8 cellular contexts compared by ENCODE assay signal in the genomic region with DNA sequence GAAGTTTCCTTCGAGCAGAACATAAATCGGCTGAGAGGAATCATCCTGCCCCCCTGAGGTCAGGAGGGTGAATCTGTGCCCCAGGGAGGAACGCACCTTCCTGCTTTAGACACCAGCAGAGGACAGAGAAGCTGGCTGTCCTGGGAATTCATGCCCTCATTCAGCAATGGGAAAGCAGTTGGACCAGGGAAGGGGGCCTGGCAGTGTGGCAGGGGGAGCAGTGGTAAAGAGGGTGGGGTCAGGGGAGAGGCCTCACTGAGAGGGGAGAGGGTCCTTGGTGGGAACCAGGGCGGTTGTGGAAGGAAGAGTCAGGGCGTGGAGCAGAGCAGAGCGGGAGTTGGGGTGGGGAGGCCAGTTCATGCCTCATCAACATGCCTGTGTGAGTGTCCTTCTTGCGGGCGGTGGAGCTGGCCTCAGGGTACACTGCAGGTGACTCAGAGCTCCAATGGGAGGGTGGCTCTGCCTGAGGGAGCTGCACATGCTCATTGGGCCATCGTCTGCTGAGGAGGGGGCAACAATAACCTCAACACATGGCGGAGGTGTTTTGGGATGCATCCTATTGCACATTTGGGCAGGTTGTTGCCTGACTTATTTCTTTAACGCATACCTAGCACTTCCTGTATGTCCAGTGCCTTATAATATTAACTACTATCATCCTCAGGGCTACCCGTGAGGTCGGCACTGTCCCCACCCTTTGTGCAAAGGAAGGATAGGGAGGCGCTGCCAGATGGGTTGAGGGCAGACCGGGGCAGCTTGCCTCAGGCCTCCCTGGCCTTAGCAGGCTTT. TPM values are rescaled to one million over a fixed set of nuclear protein-coding genes. Genes with fewer than 3 reads are reported as not detected.
DNase-seq lines count a peak whose midpoint lies in the region; ATAC-seq and TF ChIP-seq lines count a peak whose summit lies in the region.

No MANE protein-coding gene starts in this region.

- H3K4me1 ChIP-seq in CD8-positive, alpha-beta memory T cell (ENCODE audit: insufficient read depth, low read length), result peaks cover 61% of the 10 kb centered on the region
- H3K4me1 ChIP-seq in esophagus muscularis mucosa (peaks cover 63 to 80% (median 70%) of the 10 kb centered on the region in 4 donors), trophoblast cell (ENCODE audit: control insufficient read depth in 1 of 2, insufficient read depth in 2 of 2, low read length in 2 of 2) (peaks cover 52 to 54% of the 10 kb centered on the region in 2 experiments)
- peaks cover 50% of the 10 kb centered on the region for H3K4me1 ChIP-seq in CD8-positive, alpha-beta T cell (ENCODE audit: insufficient read depth, low read length)

- peaks cover 22% of the 10 kb centered on the region for H3K79me1 ChIP-seq in trophoblast cell (ENCODE audit: low read length)

- H2AFZ ChIP-seq in trophoblast cell (ENCODE audit: insufficient read depth, low read length, poor library complexity), result no peak overlapping the region

- no peak for TF ChIP-seq POLR2A in esophagus muscularis mucosa (IDR thresholded peaks at IDR 0.05; ENCODE audit: low read depth)

- H2BK5ac ChIP-seq in trophoblast cell (ENCODE audit: low read depth, low read length, poor library complexity), result peak overlapping the region; percentile 39

- H3K23ac ChIP-seq in trophoblast cell (ENCODE audit: low read length), result no peak overlapping the region

- no peak overlapping the region for H3K4me3 ChIP-seq in CD8-positive, alpha-beta memory T cell (ENCODE audit: low read length)
- no peak overlapping the region for H3K4me3 ChIP-seq in esophagus muscularis mucosa
- H3K4me3 ChIP-seq in trophoblast cell (ENCODE audit: low read depth, low read length), result no peak overlapping the region
- no peak overlapping the region for H3K4me3 ChIP-seq in CD8-positive, alpha-beta T cell (ENCODE audit: low read depth, low read length)

- 74% methylated on average over 15 of the region's 15 CpGs for WGBS in esophagus muscularis mucosa
- no CpG with 5 or more reads among the region's 15 CpGs for WGBS in trophoblast cell (ENCODE audit: extremely low coverage, insufficient coverage, insufficient read length)

- H3K4me2 ChIP-seq in trophoblast cell (ENCODE audit: low read length), result peak overlapping the region; percentile 6

- peak overlapping the region; percentile 19 for H4K8ac ChIP-seq in trophoblast cell (ENCODE audit: low read depth, low read length)

- no peaks in the 10 kb centered on the region for H3K27me3 ChIP-seq in CD8-positive, alpha-beta memory T cell (ENCODE audit: insufficient read depth, low read length, poor library complexity, severe bottlenecking)
- H3K27me3 ChIP-seq in esophagus muscularis mucosa, result no peaks in the 10 kb centered on the region
- H3K27me3 ChIP-seq in trophoblast cell (ENCODE audit: insufficient read depth, low read length), result no peaks in the 10 kb centered on the region
- H3K27me3 ChIP-seq in CD8-positive, alpha-beta T cell (ENCODE audit: insufficient read depth, low read length), result no peaks in the 10 kb centered on the region

- CTCF ChIA-PET in CD8-positive, alpha-beta memory T cell (lab: Charles Lee), result interaction anchor here (1.4 kb wide), 1 partner anchor 27 kb away, joined by 3 read pairs; no protein-coding TSS in a partner anchor
- CTCF ChIA-PET in CD8-positive, alpha-beta T cell (lab: Charles Lee), result interaction anchor here (1.0 to 1.8 kb wide), 3 partner anchors 11 to 34 kb away, joined by 3 to 5 read pairs (median 4); partner anchors contain the start of gene MED15

- POLR2A ChIA-PET in CD8-positive, alpha-beta memory T cell (lab: Charles Lee), result interaction anchor here (0.6 kb wide), 1 partner anchor 18 kb away, joined by 5 read pairs; no protein-coding TSS in a partner anchor
- POLR2A ChIA-PET in CD8-positive, alpha-beta T cell (lab: Charles Lee), result no interaction called here

- intact Hi-C loops in esophagus muscularis mucosa (cut with DNase I), result no loop called here
- intact Hi-C loops in CD8-positive, alpha-beta T cell (cut with DNase I, micrococcal nuclease), result loop anchor here in 1 of 2 experiments (2.0 kb wide), 1 partner anchor 22 kb away; no protein-coding TSS in a partner anchor

- H3K14ac ChIP-seq in trophoblast cell (ENCODE audit: low read length), result no peak overlapping the region

- peaks cover 60 to 85% (median 74%) of the 10 kb centered on the region in 3 donors for H3K4me1 Mint-ChIP-seq in CD8-positive, alpha-beta memory T cell
- peaks cover 77% of the 10 kb centered on the region for H3K4me1 Mint-ChIP-seq in CD8-positive, alpha-beta T cell (ENCODE audit: low read depth)

- H3K27ac Mint-ChIP-seq in CD8-positive, alpha-beta memory T cell, result peak overlapping the region in 5 of 8 donors; percentile 21 to 79 (median 48)
- H3K27ac Mint-ChIP-seq in CD8-positive, alpha-beta T cell, result no peak overlapping the region

- H3K9me3 ChIP-seq in CD8-positive, alpha-beta memory T cell (ENCODE audit: low read length), result no peaks in the 10 kb centered on the region
- H3K9me3 ChIP-seq in esophagus muscularis mucosa, result no peaks in the 10 kb centered on the region
- H3K9me3 ChIP-seq in trophoblast cell (ENCODE audit: insufficient read depth, low read depth, low read length), result no peaks in the 10 kb centered on the region
- H3K9me3 ChIP-seq in CD8-positive, alpha-beta T cell (ENCODE audit: low read length), result no peaks in the 10 kb centered on the region

- H3K27ac ChIP-seq in CD8-positive, alpha-beta memory T cell (ENCODE audit: low read depth, low read length), result peak overlapping the region; percentile 12
- H3K27ac ChIP-seq in esophagus muscularis mucosa (replicated peaks in 1 of 4) (peak overlapping the region; percentile 69 to 85 (median 76)), trophoblast cell (ENCODE audit: low read depth, low read length) (peak overlapping the region; percentile 95)
- no peak overlapping the region for H3K27ac ChIP-seq in CD8-positive, alpha-beta T cell (ENCODE audit: low read depth, low read length)

- no peak for ATAC-seq in CD8-positive, alpha-beta T cell

- H4K91ac ChIP-seq in trophoblast cell (ENCODE audit: low read depth, low read length), result peak overlapping the region; percentile 74

- DNase-seq in CD8-positive, alpha-beta memory T cell, result no peak
- DNase-seq in RPMI7951 (ENCODE audit: low read depth) (peak; percentile 87), esophagus muscularis mucosa (ENCODE audit: extremely low spot score) (no peak), trophoblast cell (peak; percentile 85), NCI-H2107 treated with DMSO at 0.1 percent for 48 hours (lab: John Stamatoyannopoulos, UW; ENCODE audit: unreplicated experiment) (no peak), activated gamma-delta T cell (lab: John Stamatoyannopoulos, UW) (no peak), NOMO-1 treated with dmso at 0.1 percent for 144 hours (lab: John Stamatoyannopoulos, UW; ENCODE audit: unreplicated experiment) (no peak)
- DNase-seq in CD8-positive, alpha-beta T cell, result no peak

- peak overlapping the region; percentile 20 for H2BK120ac ChIP-seq in trophoblast cell (ENCODE audit: insufficient read depth, low read length, poor library complexity)

- H2BK12ac ChIP-seq in trophoblast cell (ENCODE audit: low read length), result peak overlapping the region; percentile 12

- no peaks in the 10 kb centered on the region for H3K9me3 Mint-ChIP-seq in CD8-positive, alpha-beta memory T cell
- no peaks in the 10 kb centered on the region for H3K9me3 Mint-ChIP-seq in CD8-positive, alpha-beta T cell

- peak overlapping the region; percentile 22 for H2AK5ac ChIP-seq in trophoblast cell (ENCODE audit: low read length)

- H3K4ac ChIP-seq in trophoblast cell (ENCODE audit: low read depth, low read length), result no peak overlapping the region

- peak overlapping the region in 1 of 7 donors; percentile 44 for H3K4me3 Mint-ChIP-seq in CD8-positive, alpha-beta memory T cell
- H3K4me3 Mint-ChIP-seq in CD8-positive, alpha-beta T cell, result no peak overlapping the region

- H3K36me3 ChIP-seq in CD8-positive, alpha-beta memory T cell (ENCODE audit: insufficient read depth, low read length), result peaks cover 24% of the 10 kb centered on the region
- H3K36me3 ChIP-seq in esophagus muscularis mucosa (peaks cover 8 to 20% (median 13%) of the 10 kb centered on the region in 4 donors), trophoblast cell (ENCODE audit: control insufficient read depth in 1 of 2, insufficient read depth in 2 of 2, low read length in 2 of 2) (peaks cover 17 to 26% of the 10 kb centered on the region in 2 experiments)
- peaks cover 15% of the 10 kb centered on the region for H3K36me3 ChIP-seq in CD8-positive, alpha-beta T cell (ENCODE audit: insufficient read depth, low read length)

- H4K12ac ChIP-seq in trophoblast cell (ENCODE audit: low read depth, low read length), result no peak overlapping the region

- H3K9ac ChIP-seq in trophoblast cell (ENCODE audit: low read length), result no peak overlapping the region

- TF ChIP-seq CTCF in esophagus muscularis mucosa (IDR thresholded peaks at IDR 0.05), result no peak
- TF ChIP-seq CTCF in CD8-positive, alpha-beta T cell (IDR thresholded peaks at IDR 0.05), result no peak

- H3K18ac ChIP-seq in trophoblast cell (ENCODE audit: low read length), result peak overlapping the region; percentile 30

- TF ChIP-seq EP300 in esophagus muscularis mucosa (IDR thresholded peaks at IDR 0.05), result no peak

- peaks cover 0 to 72% (median 13%) of the 10 kb centered on the region in 3 donors for H3K36me3 Mint-ChIP-seq in CD8-positive, alpha-beta memory T cell
- peaks cover 59% of the 10 kb centered on the region for H3K36me3 Mint-ChIP-seq in CD8-positive, alpha-beta T cell

- H3K27me3 Mint-ChIP-seq in CD8-positive, alpha-beta memory T cell, result no peaks in the 10 kb centered on the region
- no peaks in the 10 kb centered on the region for H3K27me3 Mint-ChIP-seq in CD8-positive, alpha-beta T cell (ENCODE audit: low read depth)

- peaks cover 28% of the 10 kb centered on the region for H3K79me2 ChIP-seq in trophoblast cell (ENCODE audit: control insufficient read depth, insufficient read depth, low read length, poor library complexity)

RNA-seq across cellular contexts. Expression of gene MED15, which starts 23.2 kb away (rescaled TPM):
- 100 to 1,000 TPM in 1 of 2 experiments, 10 to 100 TPM in 1; 98.0 to 106 TPM for total RNA-seq in CD8-positive, alpha-beta memory T cell
- 120 TPM for polyA plus RNA-seq in CD8-positive, alpha-beta memory T cell
- 19.5 and 26.9 TPM in 2 replicates for total RNA-seq in RPMI7951 (2014; rRNA removed; shearing (Covaris generic))
- 10 to 100 TPM; 34.0 to 54.1 (median 38.9) TPM for total RNA-seq in esophagus muscularis mucosa
- polyA plus RNA-seq in trophoblast cell (2013), result 85.5 and 85.6 TPM in 2 replicates
- 100 to 1,000 TPM; 316 TPM for total RNA-seq in CD8-positive, alpha-beta T cell

RNA-seq across cellular contexts. Expression of gene KLHL22, which starts 35.0 kb away (rescaled TPM):
- 10 to 100 TPM; 17.2 to 17.6 TPM for total RNA-seq in CD8-positive, alpha-beta memory T cell
- 25.4 TPM for polyA plus RNA-seq in CD8-positive, alpha-beta memory T cell
- total RNA-seq in RPMI7951 (2014; rRNA removed; shearing (Covaris generic)), result 7.0 and 7.4 TPM in 2 replicates
- 10 to 100 TPM; 19.9 to 35.5 (median 27.3) TPM for total RNA-seq in esophagus muscularis mucosa
- polyA plus RNA-seq in trophoblast cell (2013), result 9.3 and 10.9 TPM in 2 replicates
- total RNA-seq in CD8-positive, alpha-beta T cell, result 10 to 100 TPM; 24.6 to 27.3 TPM

Comparison
In these comparisons a context has a peak if more than half of its experiments do, and no peak if none do; other contexts are left out.
1. DNase-seq: peak in RPMI7951 (single experiment) and trophoblast cell (2 of 2); none in CD8-positive, alpha-beta memory T cell (0 of 5), esophagus muscularis mucosa (single experiment), NCI-H2107 treated with DMSO at 0.1 percent for 48 hours (single experiment), activated gamma-delta T cell (single experiment), CD8-positive, alpha-beta T cell (0 of 7) and NOMO-1 treated with dmso at 0.1 percent for 144 hours (single experiment).